14 cellular contexts compared by ENCODE assay signal in the genomic region with DNA sequence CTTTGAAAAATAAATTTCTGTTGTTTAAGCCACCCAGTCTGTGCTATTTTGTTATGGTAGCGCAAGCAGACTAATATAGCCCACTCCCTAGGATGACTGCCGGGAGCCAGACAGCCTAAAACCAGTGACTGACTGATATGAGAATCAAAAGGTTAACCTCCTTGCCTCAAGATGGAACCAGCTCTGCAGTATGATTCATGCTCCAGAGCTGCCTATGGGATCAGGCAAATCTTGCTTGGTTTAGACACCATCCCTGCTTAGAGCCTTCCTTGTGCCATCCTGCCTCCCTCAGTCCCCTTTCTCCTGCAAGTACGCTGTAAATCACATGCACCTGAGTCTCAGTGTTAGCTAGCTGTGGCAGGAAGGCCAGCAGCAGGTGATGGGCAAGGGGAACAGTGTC. TPM values are rescaled to one million over a fixed set of nuclear protein-coding genes. Genes with fewer than 3 reads are reported as not detected.
DNase-seq lines count a peak whose midpoint lies in the region; ATAC-seq and TF ChIP-seq lines count a peak whose summit lies in the region.
"Had no signal": no experiment of that assay in that cellular context is flagged by ENCODE, and none has a peak within 500 bp of the region (broad histone marks: within the 10 kb centered on the region; RNA-seq: fewer than 3 reads in every experiment).

No MANE protein-coding gene starts in this region.

- WGBS in endodermal cell (ENCODE audit: insufficient coverage in 1 of 2, insufficient read length in 1 of 2), 2 experiments, result 82 to 96% methylated on average over 2 to 3 of the region's 3 CpGs

- H3K4me1 Mint-ChIP-seq in activated T-cell treated with anti-CD3 and anti-CD28 coated beads, Interleukin-2, amount 50 U/mL, for 72 hours (ENCODE audit: low read depth), result peaks cover 81% of the 10 kb centered on the region
- H3K4me1 Mint-ChIP-seq in endodermal cell, result peaks cover 10% of the 10 kb centered on the region
- peaks cover 76% of the 10 kb centered on the region for H3K4me1 Mint-ChIP-seq in stimulated activated naive CD8-positive, alpha-beta T cell treated with anti-CD3 and anti-CD28 coated beads, Interleukin-15, Interleukin-2, amounts not matched to agents 100 ng/mL and 50 ng/mL, for 24 hours (ENCODE audit: low read depth)

- peaks cover 79% of the 10 kb centered on the region for H3K4me1 ChIP-seq in OCI-LY7 (ENCODE audit: insufficient read depth, low read length, poor library complexity, severe bottlenecking)
- H3K4me1 ChIP-seq in endodermal cell (ENCODE audit: control insufficient read depth, insufficient read depth, low read length), result peaks cover 5% of the 10 kb centered on the region

- POLR2A ChIA-PET in OCI-LY7 (lab: Charles Lee), result interaction anchor here (0.9 to 7.2 kb wide), 7 partner anchors 8 to 59 kb away, joined by 3 to 55 read pairs (median 7); no protein-coding TSS in a partner anchor
- POLR2A ChIA-PET in HEK293T (lab: Yijun Ruan, JAX), result no interaction called here

- H3K4me3 Mint-ChIP-seq in activated T-cell treated with anti-CD3 and anti-CD28 coated beads, Interleukin-2, amount 50 U/mL, for 72 hours, result peak overlapping the region; percentile 44 to 89
- H3K4me3 Mint-ChIP-seq in endodermal cell, result no peak overlapping the region
- peak overlapping the region; percentile 74 for H3K4me3 Mint-ChIP-seq in stimulated activated naive CD8-positive, alpha-beta T cell treated with anti-CD3 and anti-CD28 coated beads, Interleukin-15, Interleukin-2, amounts not matched to agents 100 ng/mL and 50 ng/mL, for 24 hours

- DNase-seq in activated T-cell treated with anti-CD3 and anti-CD28 coated beads, Interleukin-2, amount 50 U/mL, for 72 hours, result no peak
- no peak for DNase-seq in activated T-cell treated with anti-CD3 and anti-CD28 coated beads, Interleukin-2, amount 50 U/mL, for 1 hour
- DNase-seq in OCI-LY7 (ENCODE audit: low spot score), result no peak
- peak; percentile 27 for DNase-seq in endodermal cell
- DNase-seq in HEK293T (ENCODE audit: extremely low spot score), result no peak
- DNase-seq in HCEC 1CT, result no peak
- DNase-seq: NCI-H1694, NCI-H524, ovary had no signal

- H3K9me3 ChIP-seq in OCI-LY7 (ENCODE audit: low read length) (no peaks in the 10 kb centered on the region), endodermal cell (ENCODE audit: control insufficient read depth, low read length) (no peaks in the 10 kb centered on the region)
- H3K9me3 ChIP-seq: HAP-1, ovary had no signal

- H3K27me3 ChIP-seq in endodermal cell (ENCODE audit: control insufficient read depth, insufficient read depth, low read length, poor library complexity, severe bottlenecking), result no peaks in the 10 kb centered on the region
- H3K27me3 ChIP-seq: ovary had no signal

- ATAC-seq in activated T-cell treated with anti-CD3 and anti-CD28 coated beads, Interleukin-2, amount 50 U/mL, for 72 hours (replicated peaks in 1 of 2), result peak; percentile 33 to 40
- ATAC-seq in HG03097 (IDR thresholded peaks at IDR 0.05; ENCODE audit: low FRiP score, unreplicated experiment), result no peak

- H3K4me3 ChIP-seq in OCI-LY7 (ENCODE audit: low read depth, low read length, poor library complexity, severe bottlenecking) (no peak overlapping the region), endodermal cell (ENCODE audit: low read length) (no peak overlapping the region)
- H3K4me3 ChIP-seq: HAP-1, ovary, skin epidermis had no signal

- H3K36me3 ChIP-seq in OCI-LY7 (ENCODE audit: insufficient read depth, low read length) (peaks cover 47% of the 10 kb centered on the region), endodermal cell (ENCODE audit: control insufficient read depth, insufficient read depth, low read length) (no peaks in the 10 kb centered on the region)
- H3K36me3 ChIP-seq: HAP-1, ovary had no signal

- H2AFZ ChIP-seq in OCI-LY7 (ENCODE audit: low read length), result no peak overlapping the region

- CTCF ChIA-PET in OCI-LY7 (lab: Charles Lee; ENCODE audit: unreplicated experiment) (interaction anchor here (0.6 to 1.5 kb wide), 4 partner anchors 11 to 53 kb away, joined by 3 to 10 read pairs (median 4); a partner anchor contains a TSS), HEK293T (lab: Yijun Ruan, JAX) (interaction anchor here (1.8 kb wide), 1 partner anchor 53 kb away, joined by 8 read pairs; no protein-coding TSS in a partner anchor)

- H3K79me2 ChIP-seq in OCI-LY7 (ENCODE audit: insufficient read depth, low read depth, low read length), result peaks cover 40% of the 10 kb centered on the region; the same call in 1 of the 2 replicates

- H3K4me2 ChIP-seq in OCI-LY7 (ENCODE audit: low read length), result peak overlapping the region; percentile 36; the same call in 1 of the 2 replicates

- no peaks in the 10 kb centered on the region for H4K20me1 ChIP-seq in OCI-LY7 (ENCODE audit: insufficient read depth, low read length)

- no peak overlapping the region for H3K9ac ChIP-seq in endodermal cell (ENCODE audit: extremely low read depth, low read length, poor library complexity, severe bottlenecking)

- intact Hi-C loops in OCI-LY7 (cut with micrococcal nuclease; ENCODE audit: unreplicated experiment), result no loop called here

- no peaks in the 10 kb centered on the region for H3K9me2 ChIP-seq in OCI-LY7 (ENCODE audit: insufficient read depth, low read length)

- H3K9me3 Mint-ChIP-seq in activated T-cell treated with anti-CD3 and anti-CD28 coated beads, Interleukin-2, amount 50 U/mL, for 72 hours, result no peaks in the 10 kb centered on the region
- H3K9me3 Mint-ChIP-seq in endodermal cell, result no peaks in the 10 kb centered on the region
- no peaks in the 10 kb centered on the region for H3K9me3 Mint-ChIP-seq in stimulated activated naive CD8-positive, alpha-beta T cell treated with anti-CD3 and anti-CD28 coated beads, Interleukin-15, Interleukin-2, amounts not matched to agents 100 ng/mL and 50 ng/mL, for 24 hours

- H3K27me3 Mint-ChIP-seq in activated T-cell treated with anti-CD3 and anti-CD28 coated beads, Interleukin-2, amount 50 U/mL, for 72 hours (ENCODE audit: low read depth), result peaks cover 7% of the 10 kb centered on the region
- H3K27me3 Mint-ChIP-seq in endodermal cell (ENCODE audit: insufficient read depth), result peaks cover 3% of the 10 kb centered on the region
- no peaks in the 10 kb centered on the region for H3K27me3 Mint-ChIP-seq in stimulated activated naive CD8-positive, alpha-beta T cell treated with anti-CD3 and anti-CD28 coated beads, Interleukin-15, Interleukin-2, amounts not matched to agents 100 ng/mL and 50 ng/mL, for 24 hours

- H3K36me3 Mint-ChIP-seq in activated T-cell treated with anti-CD3 and anti-CD28 coated beads, Interleukin-2, amount 50 U/mL, for 72 hours (ENCODE audit: insufficient read depth in 2 of 2), result peaks cover 0 to 4% of the 10 kb centered on the region in 2 donors
- H3K36me3 Mint-ChIP-seq in endodermal cell (ENCODE audit: low read depth), result no peaks in the 10 kb centered on the region
- peaks cover 11% of the 10 kb centered on the region for H3K36me3 Mint-ChIP-seq in stimulated activated naive CD8-positive, alpha-beta T cell treated with anti-CD3 and anti-CD28 coated beads, Interleukin-15, Interleukin-2, amounts not matched to agents 100 ng/mL and 50 ng/mL, for 24 hours (ENCODE audit: low read depth)

- peak overlapping the region; percentile 97 for H3K27ac Mint-ChIP-seq in activated T-cell treated with anti-CD3 and anti-CD28 coated beads, Interleukin-2, amount 50 U/mL, for 72 hours
- no peak overlapping the region for H3K27ac Mint-ChIP-seq in endodermal cell
- peak overlapping the region; percentile 68 for H3K27ac Mint-ChIP-seq in stimulated activated naive CD8-positive, alpha-beta T cell treated with anti-CD3 and anti-CD28 coated beads, Interleukin-15, Interleukin-2, amounts not matched to agents 100 ng/mL and 50 ng/mL, for 24 hours

- no TSS peak for BruUV-seq in OCI-LY7 (replicated peaks; lab: Mats Ljungman, UMichigan)

- H3K27ac ChIP-seq in OCI-LY7 (ENCODE audit: low read depth, low read length, poor library complexity, severe bottlenecking) (peak overlapping the region; percentile 46), endodermal cell (ENCODE audit: low read depth, low read length) (no peak overlapping the region)
- H3K27ac ChIP-seq: epithelial cell of prostate, ovary had no signal

- TF ChIP-seq CTCF in OCI-LY7 (conservative IDR thresholded peaks at IDR 0.05; ENCODE audit: low read length) (no peak), endodermal cell (conservative IDR thresholded peaks at IDR 0.05) (no peak)

TF ChIP-seq in HEK293T, 16 proteins besides CTCF, POLR2A, EP300 and RAD21:
- TF ChIP-seq LEF1 (IDR thresholded peaks at IDR 0.05; ENCODE audit: borderline replicate concordance) (no peak), ARNT (IDR thresholded peaks at IDR 0.05) (no peak), FOXM1 (IDR thresholded peaks at IDR 0.05; ENCODE audit: borderline replicate concordance) (no peak), NFRKB (IDR thresholded peaks at IDR 0.05) (no peak), ELF4 (IDR thresholded peaks at IDR 0.05) (no peak)
- TF ChIP-seq, protein P1, sequence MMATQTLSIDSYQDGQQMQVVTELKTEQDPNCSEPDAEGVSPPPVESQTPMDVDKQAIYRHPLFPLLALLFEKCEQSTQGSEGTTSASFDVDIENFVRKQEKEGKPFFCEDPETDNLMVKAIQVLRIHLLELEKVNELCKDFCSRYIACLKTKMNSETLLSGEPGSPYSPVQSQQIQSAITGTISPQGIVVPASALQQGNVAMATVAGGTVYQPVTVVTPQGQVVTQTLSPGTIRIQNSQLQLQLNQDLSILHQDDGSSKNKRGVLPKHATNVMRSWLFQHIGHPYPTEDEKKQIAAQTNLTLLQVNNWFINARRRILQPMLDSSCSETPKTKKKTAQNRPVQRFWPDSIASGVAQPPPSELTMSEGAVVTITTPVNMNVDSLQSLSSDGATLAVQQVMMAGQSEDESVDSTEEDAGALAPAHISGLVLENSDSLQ (IDR thresholded peaks at IDR 0.05), result no peak

RNA-seq across cellular contexts. Expression of a gene that starts 39.3 kb away (rescaled TPM):
- total RNA-seq in activated T-cell treated with anti-CD3 and anti-CD28 coated beads, Interleukin-2, amount 50 U/mL, for 72 hours, result 10 to 100 TPM; 19.1 to 25.8 TPM
- 29.1 and 34.9 TPM in 2 replicates for total RNA-seq in OCI-LY7 (2014; rRNA removed; shearing (Covaris generic))
- total RNA-seq in OCI-LY7 (2022) (57.1 and 66.3 TPM in 2 replicates), endodermal cell (10 to 100 TPM in 1 of 2 donors, 1 to 10 TPM in 1; 9.0 to 20.1 TPM)
- 4.8 TPM for polyA plus RNA-seq in endodermal cell (2013, experiment 1 of 2)
- 4.1 TPM for polyA plus RNA-seq in endodermal cell (2013, experiment 2 of 2)
